ENCODE assay signal across 29 cellular contexts in genomic region chr9:115335441-115335840, GRCh38.
DNase-seq lines count a peak whose midpoint lies in the region; ATAC-seq and TF ChIP-seq lines count a peak whose summit lies in the region.
"Had no signal": no experiment of that assay in that cellular context is flagged by ENCODE, and none has a peak within 500 bp of the region (broad histone marks: within the 10 kb centered on the region; RNA-seq: fewer than 3 reads in every experiment).

No MANE protein-coding gene starts in this region.

- no peak for ATAC-seq in GM18505 (IDR thresholded peaks at IDR 0.05; ENCODE audit: unreplicated experiment)
- ATAC-seq: A549; CD8-positive, alpha-beta T cell had no signal

- H3K27ac Mint-ChIP-seq in nephron progenitor cell, result peak overlapping the region; percentile 41
- H3K27ac Mint-ChIP-seq: B cell; CD14-positive monocyte; CD4-positive, alpha-beta memory T cell; CD4-positive, alpha-beta T cell; CD4-positive, CD25-positive, alpha-beta regulatory T cell; CD8-positive, alpha-beta memory T cell; CD8-positive, alpha-beta T cell had no signal

- H3K36me3 Mint-ChIP-seq in nephron progenitor cell (ENCODE audit: low read depth), result no peaks in the 10 kb centered on the region
- H3K36me3 Mint-ChIP-seq: CD14-positive monocyte; CD4-positive, alpha-beta memory T cell; CD4-positive, CD25-positive, alpha-beta regulatory T cell; CD8-positive, alpha-beta memory T cell; CD8-positive, alpha-beta T cell had no signal

- peak; percentile 26 for DNase-seq in NCI-H69 (lab: John Stamatoyannopoulos, UW)
- peak; percentile 91 for DNase-seq in left kidney (ENCODE audit: low read depth, low spot score)
- DNase-seq in nephron progenitor cell, result peak; percentile 3
- DNase-seq in middle frontal gyrus (ENCODE audit: extremely low spot score, low spot score), result no peak
- no peak for DNase-seq in effector CD8-positive, alpha-beta T cell (lab: John Stamatoyannopoulos, UW)
- DNase-seq: 8988T; ACHN; AML-193; BE2C; C1 segment of cervical spinal cord; Caco-2; Calu3; CD4-positive, alpha-beta memory T cell; CD4-positive, alpha-beta T cell; CD4-positive, CD25-positive, alpha-beta regulatory T cell; CD8-positive, alpha-beta memory T cell; CD8-positive, alpha-beta T cell; COR-L47; DMS 273 treated with DMSO at 0.1 percent for 48 hours; DMS153; DMS53; DMS79; DMS79 treated with DMSO at 0.1 percent for 48 hours; DND-41; EL had no signal

- no peak for TF ChIP-seq POLR2A in GM18505 (IDR thresholded peaks at IDR 0.05; ENCODE audit: borderline replicate concordance, extremely low read depth, insufficient read depth, insufficient read length)

- H3K4me1 Mint-ChIP-seq in nephron progenitor cell, result peaks cover 38% of the 10 kb centered on the region
- H3K4me1 Mint-ChIP-seq: B cell; CD14-positive monocyte; CD4-positive, alpha-beta memory T cell; CD4-positive, CD25-positive, alpha-beta regulatory T cell; CD8-positive, alpha-beta memory T cell had no signal

- no peak overlapping the region for H3K4me3 Mint-ChIP-seq in nephron progenitor cell
- H3K4me3 Mint-ChIP-seq: B cell; CD14-positive monocyte; CD4-positive, alpha-beta memory T cell; CD4-positive, alpha-beta T cell; CD4-positive, CD25-positive, alpha-beta regulatory T cell; CD8-positive, alpha-beta memory T cell; CD8-positive, alpha-beta T cell had no signal

- no peak for TF ChIP-seq CTCF in nephron progenitor cell (IDR thresholded peaks at IDR 0.05)

- H3K27me3 Mint-ChIP-seq in nephron progenitor cell (ENCODE audit: low read depth, poor library complexity), result peaks cover 12% of the 10 kb centered on the region
- H3K27me3 Mint-ChIP-seq: CD4-positive, CD25-positive, alpha-beta regulatory T cell had no signal

- peaks cover 28% of the 10 kb centered on the region for H3K9me3 Mint-ChIP-seq in nephron progenitor cell
- H3K9me3 Mint-ChIP-seq: CD4-positive, alpha-beta T cell; CD8-positive, alpha-beta T cell had no signal

Comparison
In these comparisons a context has a peak if more than half of its experiments do, and no peak if none do; other contexts are left out.
1. DNase-seq: peak in NCI-H69 (single experiment), left kidney (single experiment) and nephron progenitor cell (single experiment); none in middle frontal gyrus (single experiment) and effector CD8-positive, alpha-beta T cell (single experiment).